ENCODE assay signal across 14 cellular contexts in the genomic region with DNA sequence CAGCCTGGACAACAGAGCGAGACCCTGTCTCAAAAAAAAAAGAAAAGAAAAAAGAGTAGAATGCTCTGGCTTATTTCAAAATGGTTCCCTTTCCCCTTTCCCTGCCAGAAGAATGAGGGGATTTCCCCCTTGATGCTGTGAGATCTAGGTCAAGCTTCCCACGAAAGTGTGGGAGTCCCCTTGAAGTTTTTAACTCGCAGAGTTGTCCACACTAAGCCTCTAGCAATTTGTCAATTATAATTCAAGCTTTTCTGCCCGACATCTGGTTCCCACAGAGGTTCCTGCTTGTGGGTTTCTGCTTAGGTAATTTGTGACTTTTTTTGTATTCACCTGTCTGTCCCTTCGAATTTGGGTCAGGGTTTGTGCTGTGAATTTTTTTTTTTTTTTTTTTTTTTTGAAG.
"Had no signal": no experiment of that assay in that cellular context is flagged by ENCODE, and none has a peak within 500 bp of the region (broad histone marks: within the 10 kb centered on the region; RNA-seq: fewer than 3 reads in every experiment).

No MANE protein-coding gene starts in this region.

- H3K27me3 Mint-ChIP-seq: activated naive CD4-positive, alpha-beta T cell treated with anti-CD3 and anti-CD28 coated beads, Interleukin-2, amount 50 U/mL, for 24 hours had no signal

- H3K9me3 ChIP-seq: body of pancreas had no signal

- ATAC-seq: body of pancreas; natural killer cell; right cardiac atrium; stimulated activated memory B cell treated with anti-CD40 and anti-IgM and Interleukin-4, amounts not matched to agents 10 μg/mL and 1 μg/mL and 100 μg/mL, for 72 hours had no signal

- H3K4me1 Mint-ChIP-seq: natural killer cell; stimulated activated memory B cell treated with anti-CD40 and anti-IgM and Interleukin-4, amounts not matched to agents 10 μg/mL and 1 μg/mL and 100 μg/mL, for 72 hours had no signal

- H3K27ac ChIP-seq: body of pancreas had no signal

- H3K4me3 ChIP-seq: body of pancreas had no signal

- FAIRE-seq: islet of Langerhans, small intestine had no signal

- DNase-seq: activated CD4-positive, alpha-beta T cell treated with anti-CD3 and anti-CD28 coated beads for 4 hours; amniotic stem cell; body of pancreas; cerebellar nuclear complex; glutamatergic neuron; natural killer cell; nucleus accumbens; right cardiac atrium; small intestine; T1000; trophoblast cell had no signal

- H3K4me3 Mint-ChIP-seq: activated naive CD4-positive, alpha-beta T cell treated with anti-CD3 and anti-CD28 coated beads, Interleukin-2, amount 50 U/mL, for 24 hours; natural killer cell; stimulated activated memory B cell treated with anti-CD40 and anti-IgM and Interleukin-4, amounts not matched to agents 10 μg/mL and 1 μg/mL and 100 μg/mL, for 72 hours had no signal

- H3K27me3 ChIP-seq: body of pancreas had no signal

- H3K27ac Mint-ChIP-seq: natural killer cell; stimulated activated memory B cell treated with anti-CD40 and anti-IgM and Interleukin-4, amounts not matched to agents 10 μg/mL and 1 μg/mL and 100 μg/mL, for 72 hours had no signal
